Comparison of ENCODE assay signal across 17 cellular contexts in the genomic region with DNA sequence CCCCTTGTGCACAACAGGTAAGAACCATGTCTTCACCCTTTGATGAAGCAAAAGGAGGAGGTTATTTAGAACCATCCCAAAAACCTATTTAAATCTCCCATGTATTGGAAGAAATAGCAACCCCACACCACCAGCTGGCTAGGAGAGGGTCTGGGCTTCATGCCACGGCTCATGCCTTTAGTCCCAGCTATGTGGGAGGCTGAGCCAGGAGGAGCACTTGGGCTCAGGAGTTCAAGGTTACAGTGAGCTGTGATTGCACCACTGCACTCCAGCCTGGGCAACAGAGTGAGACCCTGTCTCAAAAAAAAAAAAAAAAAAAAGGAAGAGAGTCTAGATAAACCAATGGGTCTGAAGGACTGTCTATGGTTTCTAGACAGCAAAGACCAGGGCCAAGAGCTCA.
DNase-seq lines count a peak whose midpoint lies in the region; ATAC-seq and TF ChIP-seq lines count a peak whose summit lies in the region.
"Had no signal": no experiment of that assay in that cellular context is flagged by ENCODE, and none has a peak within 500 bp of the region (broad histone marks: within the 10 kb centered on the region; RNA-seq: fewer than 3 reads in every experiment).

No MANE protein-coding gene starts in this region.

- H3K27ac ChIP-seq in BLaER1 (no peak overlapping the region), upper lobe of right lung (no peak overlapping the region)
- no peak overlapping the region for H3K27ac ChIP-seq in BLaER1 treated with 17β-estradiol and CSF1 and Interleukin-3, amounts not matched to agents 10 nM and 100 nM
- H3K27ac ChIP-seq: GM23248, HL-60 had no signal

- H3K9me3 ChIP-seq in BLaER1 (peaks cover 12% of the 10 kb centered on the region), upper lobe of right lung (no peaks in the 10 kb centered on the region)
- H3K9me3 ChIP-seq in BLaER1 treated with 17β-estradiol and CSF1 and Interleukin-3, amounts not matched to agents 10 nM and 100 nM (replicated peaks in 1 of 11), result peaks cover 16 to 24% (median 19%) of the 10 kb centered on the region in 11 experiments
- H3K9me3 ChIP-seq: BE2C, HAP-1 had no signal

- H3K36me3 ChIP-seq in BLaER1, result no peaks in the 10 kb centered on the region
- H3K36me3 ChIP-seq in BLaER1 treated with 17β-estradiol and CSF1 and Interleukin-3, amounts not matched to agents 10 nM and 100 nM, result no peaks in the 10 kb centered on the region
- no peaks in the 10 kb centered on the region for H3K36me3 ChIP-seq in upper lobe of right lung
- H3K36me3 ChIP-seq: BE2C, HAP-1 had no signal

- TF ChIP-seq CTCF in upper lobe of right lung (IDR thresholded peaks at IDR 0.05) (no peak), osteocyte (IDR thresholded peaks at IDR 0.05) (no peak)

- H3K4me1 Mint-ChIP-seq in osteocyte (ENCODE audit: unreplicated experiment), result no peaks in the 10 kb centered on the region
- H3K4me1 Mint-ChIP-seq: IgD-negative memory B cell had no signal

- H3K4me3 ChIP-seq in BLaER1, result no peak overlapping the region
- H3K4me3 ChIP-seq in BLaER1 treated with 17β-estradiol and CSF1 and Interleukin-3, amounts not matched to agents 10 nM and 100 nM, result no peak overlapping the region
- H3K4me3 ChIP-seq in upper lobe of right lung, result no peak overlapping the region
- H3K4me3 ChIP-seq: GM23248, HAP-1 had no signal

- no peak overlapping the region for H3K27ac Mint-ChIP-seq in osteocyte (ENCODE audit: unreplicated experiment)
- H3K27ac Mint-ChIP-seq: CD14-positive monocyte; CD4-positive, alpha-beta memory T cell; IgD-negative memory B cell had no signal

- H3K4me1 ChIP-seq in BLaER1 (peaks cover 56% of the 10 kb centered on the region), upper lobe of right lung (no peaks in the 10 kb centered on the region)
- peaks cover 9 to 56% (median 42%) of the 10 kb centered on the region in 10 experiments for H3K4me1 ChIP-seq in BLaER1 treated with 17β-estradiol and CSF1 and Interleukin-3, amounts not matched to agents 10 nM and 100 nM
- H3K4me1 ChIP-seq: BE2C, HAP-1 had no signal

- H3K4me2 ChIP-seq in BLaER1, result peak overlapping the region; percentile 73
- H3K4me2 ChIP-seq in BLaER1 treated with 17β-estradiol and CSF1 and Interleukin-3, amounts not matched to agents 10 nM and 100 nM, result peak overlapping the region in 9 of 11 experiments; percentile 6 to 86 (median 67); a peak in 15 of 22 replicates

- no peaks in the 10 kb centered on the region for H3K27me3 Mint-ChIP-seq in osteocyte (ENCODE audit: unreplicated experiment)

- H4K20me1 ChIP-seq in BLaER1, result no peaks in the 10 kb centered on the region
- H4K20me1 ChIP-seq in BLaER1 treated with 17β-estradiol and CSF1 and Interleukin-3, amounts not matched to agents 10 nM and 100 nM, result no peaks in the 10 kb centered on the region

- no peak overlapping the region for H3K4me3 Mint-ChIP-seq in osteocyte (ENCODE audit: unreplicated experiment)
- H3K4me3 Mint-ChIP-seq: CD14-positive monocyte; CD4-positive, alpha-beta memory T cell; IgD-negative memory B cell had no signal

- DNase-seq in NCI-H446 treated with DMSO at 0.1 percent for 48 hours (lab: John Stamatoyannopoulos, UW) (peak; percentile 30), upper lobe of right lung (peak; percentile 15), HUDEP-2 (lab: John Stamatoyannopoulos, UW; ENCODE audit: unreplicated experiment in 76 of 76) (no peak), osteocyte (ENCODE audit: extremely low spot score, unreplicated experiment) (no peak)
- DNase-seq: ACHN; BE2C; CD4-positive, alpha-beta memory T cell; DMS53; GDM1; GM23248; KBM-7 had no signal

- ATAC-seq in upper lobe of right lung, result no peak

- no peaks in the 10 kb centered on the region for H3K9me3 Mint-ChIP-seq in osteocyte (ENCODE audit: unreplicated experiment)

- no peak overlapping the region for H3K9ac ChIP-seq in BLaER1
- no peak overlapping the region for H3K9ac ChIP-seq in BLaER1 treated with 17β-estradiol and CSF1 and Interleukin-3, amounts not matched to agents 10 nM and 100 nM
- H3K9ac ChIP-seq: GM23248 had no signal

- intact Hi-C loops in upper lobe of right lung (cut with DNase I), result no loop called here

- H3K27me3 ChIP-seq in BLaER1 (no peaks in the 10 kb centered on the region), upper lobe of right lung (peaks cover 11% of the 10 kb centered on the region)
- no peaks in the 10 kb centered on the region for H3K27me3 ChIP-seq in BLaER1 treated with 17β-estradiol and CSF1 and Interleukin-3, amounts not matched to agents 10 nM and 100 nM

- H3K36me3 Mint-ChIP-seq in osteocyte (ENCODE audit: unreplicated experiment), result no peaks in the 10 kb centered on the region
- H3K36me3 Mint-ChIP-seq: CD14-positive monocyte, IgD-negative memory B cell had no signal

Comparison
In these comparisons a context has a peak if more than half of its experiments do, and no peak if none do; other contexts are left out.
1. DNase-seq: peak in NCI-H446 treated with DMSO at 0.1 percent for 48 hours (single experiment) and upper lobe of right lung (single experiment); none in HUDEP-2 (0 of 76) and osteocyte (single experiment).